ENCODE assay signal across 16 cellular contexts in genomic region chr2:43441195-43441594, GRCh38.
"Had no signal": no experiment of that assay in that cellular context is flagged by ENCODE, and none has a peak within 500 bp of the region (broad histone marks: within the 10 kb centered on the region; RNA-seq: fewer than 3 reads in every experiment).

No MANE protein-coding gene starts in this region.

- ATAC-seq: activated CD8-positive, alpha-beta T cell treated with anti-CD3 and anti-CD28 coated beads for 36 hours; heart right ventricle; left lung; naive thymus-derived CD8-positive, alpha-beta T cell had no signal

- H3K9me3 ChIP-seq: heart right ventricle, left lung had no signal

- DNase-seq: activated CD4-positive, alpha-beta T cell treated with anti-CD3 and anti-CD28 coated beads, Interleukin-2, amount 10 ng/mL, durations not matched to agents 7 days and 5 days; activated CD4-positive, CD25-positive, alpha-beta regulatory T cell treated with anti-CD3 and anti-CD28 coated beads, Interleukin-2, amount 50 U/mL, for 72 hours; activated CD8-positive, alpha-beta T cell treated with anti-CD3 and anti-CD28 coated beads for 36 hours; activated gamma-delta T cell; activated naive CD4-positive, alpha-beta T cell treated with anti-CD3 and anti-CD28 coated beads, Interleukin-2, amount 50 U/mL, for 16 hours; aorta; heart right ventricle; kidney; left lung; naive thymus-derived CD8-positive, alpha-beta T cell; retina; stimulated activated CD4-positive, alpha-beta T cell treated with anti-CD3 and anti-CD28 coated beads, Interleukin-4, amount 100 ng/mL, for 1 hour; stimulated activated naive CD4-positive, alpha-beta T cell treated with Interleukin-2 at 50 U/mL for 16 hours; WERI-Rb-1 had no signal

- H3K36me3 ChIP-seq: heart right ventricle, WERI-Rb-1 had no signal

- FAIRE-seq: endometrium, kidney had no signal

- H3K4me3 ChIP-seq: heart right ventricle, left lung, lung had no signal

- H3K27ac ChIP-seq: heart right ventricle, left lung, WERI-Rb-1 had no signal

- H3K27me3 ChIP-seq: heart right ventricle, left lung had no signal
